In the genomic region with DNA sequence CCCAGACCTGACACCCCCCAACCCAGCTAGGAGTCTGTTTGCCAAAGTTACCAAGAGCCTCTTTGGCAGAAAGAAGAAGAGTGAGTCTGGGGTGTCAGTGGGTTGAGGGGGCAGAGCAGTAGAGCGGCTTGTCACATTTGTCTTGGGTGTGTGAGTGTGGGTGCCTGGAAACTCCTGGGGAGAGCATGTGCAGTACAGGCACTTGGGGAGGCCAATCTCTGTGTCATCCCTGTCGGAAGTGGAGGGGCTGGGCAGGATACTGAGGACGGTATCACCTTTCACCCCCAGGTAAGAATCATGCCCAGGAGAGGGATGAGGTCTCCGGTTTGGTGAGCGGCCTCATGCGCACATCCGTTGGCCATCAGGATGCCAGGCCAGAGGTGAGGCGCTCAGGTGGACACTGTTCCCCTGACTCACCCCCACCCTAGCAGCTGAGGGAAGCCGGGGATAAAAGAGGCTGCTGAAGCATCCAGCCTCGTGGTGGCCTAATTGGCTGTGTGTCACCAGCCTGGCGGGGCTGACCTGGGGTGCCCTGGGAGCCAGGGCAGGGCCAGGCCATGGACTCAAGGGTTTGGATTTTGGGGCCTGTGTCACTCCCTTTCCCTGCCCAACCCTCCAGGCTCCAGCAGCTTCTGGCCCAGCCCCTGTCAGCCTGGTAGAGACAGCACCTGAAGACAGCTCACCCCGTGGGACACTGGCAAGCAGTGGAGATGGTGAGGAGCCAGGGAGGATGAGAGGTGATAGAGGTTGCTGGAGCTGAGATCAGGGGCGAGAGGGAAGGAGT, we compare ENCODE assay signal across 8 cellular contexts. TPM values are rescaled to one million over a fixed set of nuclear protein-coding genes. Genes with fewer than 3 reads are reported as not detected.
A peak's percentile ranks its signal among the peaks of the same experiment; 100 is the strongest.
DNase-seq lines count a peak whose midpoint lies in the region; ATAC-seq and TF ChIP-seq lines count a peak whose summit lies in the region.
"Had no signal": no experiment of that assay in that cellular context is flagged by ENCODE, and none has a peak within 500 bp of the region (broad histone marks: within the 10 kb centered on the region; RNA-seq: fewer than 3 reads in every experiment).

No MANE protein-coding gene starts in this region.

- peak; percentile 81 to 94 for DNase-seq in PC-9
- no peak for DNase-seq in central memory CD8-positive, alpha-beta T cell (ENCODE audit: low spot score in 2 of 2)
- DNase-seq in progenitor cell of endocrine pancreas (ENCODE audit: low spot score, unreplicated experiment): no peak
- DNase-seq in SKM-1 treated with dmso at 0.1 percent for 144 hours (lab: John Stamatoyannopoulos, UW; ENCODE audit: unreplicated experiment): no peak
- no peak for DNase-seq in NCI-H1694 treated with DMSO at 0.1 percent for 48 hours (lab: John Stamatoyannopoulos, UW)
- DNase-seq in stimulated activated CD4-positive, alpha-beta T cell treated with anti-CD3 and anti-CD28 coated beads, Interleukin-12 subunit alpha, Interleukin-12 subunit beta, amount 100 ng/mL, for 4 hours: no peak
- DNase-seq: NCI-H524 had no signal

- peaks cover 10% of the 10 kb centered on the region; the same call in 1 of the 2 replicates for H3K36me3 ChIP-seq in PC-9 (ENCODE audit: low read depth)

- H3K9me3 ChIP-seq in PC-9 (ENCODE audit: insufficient read depth, low read depth): no peaks in the 10 kb centered on the region

- H3K36me3 Mint-ChIP-seq in central memory CD8-positive, alpha-beta T cell (ENCODE audit: insufficient read depth): peaks cover 70% of the 10 kb centered on the region
- H3K36me3 Mint-ChIP-seq in progenitor cell of endocrine pancreas (ENCODE audit: insufficient read depth): peaks cover 7% of the 10 kb centered on the region

- H3K4me1 ChIP-seq in PC-9 (replicated peaks; ENCODE audit: insufficient read depth): peaks cover 73% of the 10 kb centered on the region

- H3K4me1 Mint-ChIP-seq in central memory CD8-positive, alpha-beta T cell: peaks cover 51% of the 10 kb centered on the region
- peaks cover 33% of the 10 kb centered on the region for H3K4me1 Mint-ChIP-seq in progenitor cell of endocrine pancreas (ENCODE audit: low read depth)

- POLR2A ChIA-PET in PC-9 (lab: Charles Lee; ENCODE audit: unreplicated experiment): interaction anchor here (0.8 kb wide), 1 partner anchor 16 kb away, joined by 13 read pairs; no protein-coding TSS in a partner anchor

- CTCF ChIA-PET in PC-9 (lab: Charles Lee): interaction anchor here (0.5 kb wide), 1 partner anchor 499 kb away, joined by 3 read pairs; no protein-coding TSS in a partner anchor

- intact Hi-C loops in PC-9 (cut with micrococcal nuclease; ENCODE audit: unreplicated experiment): loop anchor here (10.0 kb wide), 3 partner anchors 69 to 781 kb away; a partner anchor contains a TSS

- H3K4me2 ChIP-seq in PC-9: peak overlapping the region; percentile 94

- no peaks in the 10 kb centered on the region for H3K9me2 ChIP-seq in PC-9 (ENCODE audit: insufficient read depth)

- no peak overlapping the region for H2AFZ ChIP-seq in PC-9

- peaks cover 65% of the 10 kb centered on the region for H3F3A ChIP-seq in PC-9 (ENCODE audit: insufficient read depth, low read depth)

- H3K27me3 Mint-ChIP-seq in central memory CD8-positive, alpha-beta T cell: no peaks in the 10 kb centered on the region
- peaks cover 8% of the 10 kb centered on the region for H3K27me3 Mint-ChIP-seq in progenitor cell of endocrine pancreas

- no peak for ATAC-seq in central memory CD8-positive, alpha-beta T cell (replicated peaks; ENCODE audit: extremely low read depth, poor library complexity, severe bottlenecking)
- ATAC-seq: left colon had no signal

- H3K27me3 ChIP-seq in PC-9 (ENCODE audit: insufficient read depth, low read depth): no peaks in the 10 kb centered on the region

- peaks cover 41% of the 10 kb centered on the region for H3K79me2 ChIP-seq in PC-9 (ENCODE audit: low read depth)

- no TSS peak for BruUV-seq in PC-9 (replicated peaks; lab: Mats Ljungman, UMichigan)

- TF ChIP-seq CTCF in PC-9 (conservative IDR thresholded peaks at IDR 0.05): no peak
- no peak for TF ChIP-seq CTCF in progenitor cell of endocrine pancreas (IDR thresholded peaks at IDR 0.05; ENCODE audit: unreplicated experiment)

- peak overlapping the region; percentile 81 for H3K27ac ChIP-seq in PC-9

- peak overlapping the region; percentile 63 for H3K4me3 Mint-ChIP-seq in central memory CD8-positive, alpha-beta T cell
- H3K4me3 Mint-ChIP-seq in progenitor cell of endocrine pancreas (ENCODE audit: low read depth): no peak overlapping the region

- peak overlapping the region; percentile 75 for H3K27ac Mint-ChIP-seq in central memory CD8-positive, alpha-beta T cell (ENCODE audit: low read depth)
- H3K27ac Mint-ChIP-seq in progenitor cell of endocrine pancreas: peak overlapping the region; percentile 73

- peak overlapping the region; percentile 82; the same call in 1 of the 2 replicates for H3K4me3 ChIP-seq in PC-9

- no peaks in the 10 kb centered on the region for H4K20me1 ChIP-seq in PC-9 (ENCODE audit: insufficient read depth)

- no peaks in the 10 kb centered on the region for H3K9me3 Mint-ChIP-seq in central memory CD8-positive, alpha-beta T cell
- no peaks in the 10 kb centered on the region for H3K9me3 Mint-ChIP-seq in progenitor cell of endocrine pancreas (ENCODE audit: low read depth)

RNA-seq across cellular contexts. Expression of a gene that starts 3.3 kb away (rescaled TPM):
- total RNA-seq in PC-9 (2021): 12.7 and 13.0 TPM in 2 replicates
- 11.8 and 13.3 TPM in 2 replicates for total RNA-seq in progenitor cell of endocrine pancreas

RNA-seq across cellular contexts. Expression of a gene that starts 3.6 kb away (rescaled TPM):
- total RNA-seq in PC-9 (2021) (2.8 and 4.3 TPM in 2 replicates), progenitor cell of endocrine pancreas (0.55 and 0.79 TPM in 2 replicates)

RNA-seq across cellular contexts. Expression of a gene that starts 4.8 kb away (rescaled TPM):
- 6.2 and 7.3 TPM in 2 replicates for total RNA-seq in PC-9 (2021)
- total RNA-seq in progenitor cell of endocrine pancreas: 26.7 and 27.5 TPM in 2 replicates

RNA-seq across cellular contexts. Expression of a gene that starts 15.5 kb away (rescaled TPM):
- total RNA-seq in PC-9 (2021) (0.70 and 1.3 TPM in 2 replicates), progenitor cell of endocrine pancreas (2.1 and 2.4 TPM in 2 replicates)

RNA-seq across cellular contexts. Expression of a gene that starts 28.2 kb away (rescaled TPM):
- 2,059 and 2,176 TPM in 2 replicates for total RNA-seq in PC-9 (2021)
- 1,808 and 1,842 TPM in 2 replicates for total RNA-seq in progenitor cell of endocrine pancreas

Comparison
In these comparisons a context has a peak if more than half of its experiments do, and no peak if none do; other contexts are left out.
1. DNase-seq: peak in PC-9 (2 of 2); none in central memory CD8-positive, alpha-beta T cell (0 of 2), progenitor cell of endocrine pancreas (single experiment), SKM-1 treated with dmso at 0.1 percent for 144 hours (single experiment), NCI-H1694 treated with DMSO at 0.1 percent for 48 hours (single experiment) and stimulated activated CD4-positive, alpha-beta T cell treated with anti-CD3 and anti-CD28 coated beads, Interleukin-12 subunit alpha, Interleukin-12 subunit beta, amount 100 ng/mL, for 4 hours (single experiment).